12 cellular contexts compared by ENCODE assay signal in genomic region chr14:101820283-101820798, GRCh38. TPM values are rescaled to one million over a fixed set of nuclear protein-coding genes. Genes with fewer than 3 reads are reported as not detected.
DNase-seq lines count a peak whose midpoint lies in the region; ATAC-seq and TF ChIP-seq lines count a peak whose summit lies in the region.
"Had no signal": no experiment of that assay in that cellular context is flagged by ENCODE, and none has a peak within 500 bp of the region (broad histone marks: within the 10 kb centered on the region; RNA-seq: fewer than 3 reads in every experiment).

No MANE protein-coding gene starts in this region.

- no peaks in the 10 kb centered on the region for H3K9me3 Mint-ChIP-seq in activated CD4-positive, alpha-beta T cell treated with anti-CD3 and anti-CD28 coated beads, Interleukin-2, amount 10 ng/mL, durations not matched to agents 7 days and 5 days

- no peaks in the 10 kb centered on the region for H3K9me3 ChIP-seq in BLaER1 treated with 17β-estradiol and CSF1 and Interleukin-3, amounts not matched to agents 10 nM and 100 nM (replicated peaks in 1 of 11)
- no peaks in the 10 kb centered on the region for H3K9me3 ChIP-seq in left lung
- H3K9me3 ChIP-seq: thyroid gland had no signal

- no peak overlapping the region for H3K4me3 ChIP-seq in BLaER1 treated with 17β-estradiol and CSF1 and Interleukin-3, amounts not matched to agents 10 nM and 100 nM
- H3K4me3 ChIP-seq in left lung: no peak overlapping the region
- H3K4me3 ChIP-seq: thyroid gland had no signal

- intact Hi-C loops in left lung (cut with DNase I): no loop called here

- H3K27me3 Mint-ChIP-seq in activated CD4-positive, alpha-beta T cell treated with anti-CD3 and anti-CD28 coated beads, Interleukin-2, amount 10 ng/mL, durations not matched to agents 7 days and 5 days: no peaks in the 10 kb centered on the region

- ATAC-seq in GM19372 (IDR thresholded peaks at IDR 0.05; ENCODE audit: low read depth, unreplicated experiment): peak; percentile 37
- ATAC-seq in left lung: no peak
- no peak for ATAC-seq in HG03571 (IDR thresholded peaks at IDR 0.05; ENCODE audit: unreplicated experiment)
- no peak for ATAC-seq in HG03139 (IDR thresholded peaks at IDR 0.05; ENCODE audit: unreplicated experiment)

- peaks cover 10 to 59% (median 29%) of the 10 kb centered on the region in 11 experiments; a peak in 15 of 22 replicates for H4K20me1 ChIP-seq in BLaER1 treated with 17β-estradiol and CSF1 and Interleukin-3, amounts not matched to agents 10 nM and 100 nM

- H3K4me3 Mint-ChIP-seq in activated CD4-positive, alpha-beta T cell treated with anti-CD3 and anti-CD28 coated beads, Interleukin-2, amount 10 ng/mL, durations not matched to agents 7 days and 5 days: peak overlapping the region; percentile 79

- H3K4me2 ChIP-seq in BLaER1 treated with 17β-estradiol and CSF1 and Interleukin-3, amounts not matched to agents 10 nM and 100 nM: peak overlapping the region; percentile 38 to 73 (median 62)

- H3K36me3 ChIP-seq in BLaER1 treated with 17β-estradiol and CSF1 and Interleukin-3, amounts not matched to agents 10 nM and 100 nM: peaks cover 18 to 55% (median 36%) of the 10 kb centered on the region in 11 experiments; a peak in 21 of 22 replicates
- peaks cover 0 to 12% of the 10 kb centered on the region in 2 donors for H3K36me3 ChIP-seq in left lung
- H3K36me3 ChIP-seq: thyroid gland had no signal

- DNase-seq in activated CD4-positive, alpha-beta T cell treated with anti-CD3 and anti-CD28 coated beads, Interleukin-2, amount 10 ng/mL, durations not matched to agents 7 days and 5 days: peak; percentile 59
- DNase-seq in left lung (no peak), pons (ENCODE audit: low spot score) (no peak), RWPE1 (ENCODE audit: low spot score) (no peak)
- DNase-seq: C1 segment of cervical spinal cord, hippocampal formation, NCI-H1436, thyroid gland had no signal

- POLR2A ChIA-PET in activated CD4-positive, alpha-beta T cell treated with anti-CD3 and anti-CD28 coated beads, Interleukin-2, amount 10 ng/mL, durations not matched to agents 7 days and 5 days (lab: Charles Lee): interaction anchor here (1.9 kb wide), 1 partner anchor 10 kb away, joined by 14 read pairs; no protein-coding TSS in a partner anchor
- POLR2A ChIA-PET in RWPE1 (lab: Yijun Ruan, JAX; ENCODE audit: low non-redundant PET): no interaction called here

- H3K27me3 ChIP-seq in BLaER1 treated with 17β-estradiol and CSF1 and Interleukin-3, amounts not matched to agents 10 nM and 100 nM: no peaks in the 10 kb centered on the region
- H3K27me3 ChIP-seq in left lung: no peaks in the 10 kb centered on the region
- H3K27me3 ChIP-seq: thyroid gland had no signal

- peaks cover 74 to 89% (median 85%) of the 10 kb centered on the region in 10 experiments for H3K4me1 ChIP-seq in BLaER1 treated with 17β-estradiol and CSF1 and Interleukin-3, amounts not matched to agents 10 nM and 100 nM
- peaks cover 17 to 41% of the 10 kb centered on the region in 2 donors for H3K4me1 ChIP-seq in left lung

- TF ChIP-seq CTCF in left lung (IDR thresholded peaks at IDR 0.05) (no peak), RWPE1 (conservative IDR thresholded peaks at IDR 0.05; ENCODE audit: low read depth) (no peak)

- H3K4me1 Mint-ChIP-seq in activated CD4-positive, alpha-beta T cell treated with anti-CD3 and anti-CD28 coated beads, Interleukin-2, amount 10 ng/mL, durations not matched to agents 7 days and 5 days: peaks cover 76% of the 10 kb centered on the region

- H3K27ac ChIP-seq in BLaER1 treated with 17β-estradiol and CSF1 and Interleukin-3, amounts not matched to agents 10 nM and 100 nM: peak overlapping the region; percentile 10 to 64 (median 45); a peak in 17 of 22 replicates
- H3K27ac ChIP-seq in left lung (peak overlapping the region; percentile 15 to 67), RWPE1 (no peak overlapping the region)
- H3K27ac ChIP-seq: thyroid gland had no signal

- H3K9ac ChIP-seq in BLaER1 treated with 17β-estradiol and CSF1 and Interleukin-3, amounts not matched to agents 10 nM and 100 nM: peak overlapping the region in 5 of 11 experiments; percentile 3 to 25 (median 20); a peak in 5 of 22 replicates

- CTCF ChIA-PET in activated CD4-positive, alpha-beta T cell treated with anti-CD3 and anti-CD28 coated beads, Interleukin-2, amount 10 ng/mL, durations not matched to agents 7 days and 5 days (lab: Charles Lee): interaction anchor here (0.6 to 1.0 kb wide), 5 partner anchors 12 to 1587 kb away, joined by 3 read pairs; no protein-coding TSS in a partner anchor
- CTCF ChIA-PET in RWPE1 (lab: Yijun Ruan, JAX): interaction anchor here (0.6 to 1.5 kb wide), 3 partner anchors 47 to 1112 kb away, joined by 3 to 6 read pairs (median 4); no protein-coding TSS in a partner anchor

- H3K36me3 Mint-ChIP-seq in activated CD4-positive, alpha-beta T cell treated with anti-CD3 and anti-CD28 coated beads, Interleukin-2, amount 10 ng/mL, durations not matched to agents 7 days and 5 days (ENCODE audit: low read depth): peaks cover 74% of the 10 kb centered on the region

- peak overlapping the region; percentile 100 for H3K27ac Mint-ChIP-seq in activated CD4-positive, alpha-beta T cell treated with anti-CD3 and anti-CD28 coated beads, Interleukin-2, amount 10 ng/mL, durations not matched to agents 7 days and 5 days

RNA-seq across cellular contexts. Expression of gene PPP2R5C, which starts 58.8 kb away (rescaled TPM):
- total RNA-seq in activated CD4-positive, alpha-beta T cell treated with anti-CD3 and anti-CD28 coated beads, Interleukin-2, amount 10 ng/mL, durations not matched to agents 7 days and 5 days: 100 to 1,000 TPM; 291 to 300 TPM
- total RNA-seq in left lung: 100 to 1,000 TPM; 146 to 176 TPM
